9 cellular contexts compared by ENCODE assay signal in the genomic region with DNA sequence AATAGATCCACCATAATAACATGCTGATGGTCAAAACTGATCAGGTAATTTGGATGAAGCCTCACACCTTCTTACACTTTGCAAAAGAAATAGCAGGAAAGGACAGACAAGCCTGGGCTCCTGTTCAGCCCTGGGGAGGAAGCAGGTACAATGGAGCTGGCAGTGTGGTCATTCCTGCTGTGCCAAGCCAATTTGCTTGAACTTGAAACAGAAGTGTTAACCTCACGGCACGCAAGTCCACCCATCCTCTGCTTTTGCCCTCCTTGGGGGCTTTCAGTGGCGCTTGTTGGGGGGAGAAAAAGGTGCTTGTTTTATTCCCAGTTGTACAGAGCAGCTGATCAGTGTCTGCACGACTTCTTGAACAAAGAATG. TPM values are rescaled to one million over a fixed set of nuclear protein-coding genes. Genes with fewer than 3 reads are reported as not detected.
DNase-seq lines count a peak whose midpoint lies in the region; ATAC-seq and TF ChIP-seq lines count a peak whose summit lies in the region.
"Had no signal": no experiment of that assay in that cellular context is flagged by ENCODE, and none has a peak within 500 bp of the region (broad histone marks: within the 10 kb centered on the region; RNA-seq: fewer than 3 reads in every experiment).

No MANE protein-coding gene starts in this region.

- H3K9me3 ChIP-seq in ES-I3 (ENCODE audit: control insufficient read depth, insufficient read depth, low read length) (peaks cover 3% of the 10 kb centered on the region; the same call in 1 of the 2 replicates), left lung (no peaks in the 10 kb centered on the region)

- ATAC-seq in HG02571 (IDR thresholded peaks at IDR 0.05; ENCODE audit: unreplicated experiment) (peak; percentile 29), left lung (peak; percentile 24), HG03039 (IDR thresholded peaks at IDR 0.05; ENCODE audit: unreplicated experiment) (no peak)

- intact Hi-C loops in left lung (cut with DNase I), result loop anchor here in 1 of 2 donors (5.0 kb wide), 1 partner anchor 263 kb away; no protein-coding TSS in a partner anchor

- no peaks in the 10 kb centered on the region for H3K27me3 ChIP-seq in left lung

- peak overlapping the region; percentile 11; the same call in 1 of the 2 replicates for H3K9ac ChIP-seq in ES-I3 (ENCODE audit: low read depth, low read length)

- no peak for TF ChIP-seq CTCF in left lung (IDR thresholded peaks at IDR 0.05)

- no peak overlapping the region for H3K4me3 ChIP-seq in left lung

- peak; percentile 41 for DNase-seq in UCSD-AML1 (lab: John Stamatoyannopoulos, UW; ENCODE audit: unreplicated experiment)
- no peak for DNase-seq in left lung
- DNase-seq in T-helper 2 cell, result no peak
- DNase-seq in activated gamma-delta T cell treated with Interleukin-2 at 50 U/mL for 16 hours, result no peak
- no peak for DNase-seq in retina

- H3K4me1 ChIP-seq in ES-I3 (ENCODE audit: insufficient read depth, low read length) (no peaks in the 10 kb centered on the region), left lung (peaks cover 0 to 5% of the 10 kb centered on the region in 2 donors)

- H3K27ac ChIP-seq in left lung, result no peak overlapping the region

- no peaks in the 10 kb centered on the region; the same call in 1 of the 2 replicates for H3K36me3 ChIP-seq in ES-I3 (ENCODE audit: insufficient read depth, low read length)
- no peaks in the 10 kb centered on the region for H3K36me3 ChIP-seq in left lung

RNA-seq across cellular contexts. Expression of a gene that starts 36.8 kb away (rescaled TPM):
- 10 to 100 TPM; 47.2 to 85.1 TPM for total RNA-seq in left lung

RNA-seq across cellular contexts. Expression of a gene that starts 54.9 kb away (rescaled TPM):
- total RNA-seq in left lung, result not detected
- total RNA-seq: CD4-positive, alpha-beta memory T cell had no signal
